5 cellular contexts compared by ENCODE assay signal in genomic region chr3:120126016-120126415, GRCh38.
"Had no signal": no experiment of that assay in that cellular context is flagged by ENCODE, and none has a peak within 500 bp of the region (broad histone marks: within the 10 kb centered on the region; RNA-seq: fewer than 3 reads in every experiment).

No MANE protein-coding gene starts in this region.

- H3K4me2 ChIP-seq: GM23338 had no signal

- H3K36me3 ChIP-seq: HAP-1 had no signal

- H3K9me3 ChIP-seq: HAP-1 had no signal

- H2AFZ ChIP-seq: GM23338 had no signal

- DNase-seq: H7, HFFc6 had no signal

- H3K27ac ChIP-seq: HL-60 had no signal

- H3K4me3 ChIP-seq: GM23338, HAP-1 had no signal

- H3K4me1 ChIP-seq: HAP-1 had no signal
